In the genomic region with DNA sequence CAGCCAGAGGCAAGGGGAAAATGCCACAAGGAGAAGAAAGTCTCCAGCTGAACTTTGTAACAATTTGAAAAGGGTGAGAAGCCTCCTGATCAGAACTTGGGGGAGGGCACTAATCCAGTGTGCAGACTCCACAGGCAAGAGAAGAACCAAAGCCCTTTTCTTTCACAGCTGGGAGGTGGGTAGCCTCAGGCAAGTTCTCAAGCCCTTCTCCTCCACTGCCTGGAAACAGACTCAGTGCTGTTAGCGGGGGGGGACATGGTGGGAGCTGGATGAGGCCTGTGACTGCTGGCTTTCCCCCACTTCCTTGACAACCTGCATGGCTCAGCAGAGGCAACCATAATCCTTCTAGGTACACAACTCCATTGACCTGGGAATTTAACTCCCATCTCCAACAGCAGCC, we compare ENCODE assay signal across 3 cellular contexts.
"Had no signal": no experiment of that assay in that cellular context is flagged by ENCODE, and none has a peak within 500 bp of the region (broad histone marks: within the 10 kb centered on the region; RNA-seq: fewer than 3 reads in every experiment).

No MANE protein-coding gene starts in this region.

- DNase-seq: GDM1, GF-D8 had no signal

- ATAC-seq: GM12878 had no signal
